ENCODE assay signal across 9 cellular contexts in the genomic region with DNA sequence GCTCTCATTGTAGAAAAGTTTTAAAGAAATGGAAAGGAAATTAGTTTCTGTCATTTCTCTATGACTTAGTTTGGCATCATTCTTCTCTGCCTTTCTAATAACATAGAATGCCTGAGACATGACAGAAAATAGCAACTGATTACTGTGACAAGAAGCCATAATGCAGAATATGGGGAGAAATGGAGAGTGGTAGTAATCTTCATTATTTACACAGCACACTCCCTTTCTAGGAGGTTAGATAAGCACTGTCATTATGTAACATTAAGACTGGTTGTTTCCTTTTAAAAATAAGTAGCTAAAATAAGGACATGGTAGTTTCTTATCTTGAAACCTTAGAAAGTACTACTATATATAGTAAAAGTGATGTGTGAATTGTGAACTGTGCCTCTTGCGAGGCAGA.
"Had no signal": no experiment of that assay in that cellular context is flagged by ENCODE, and none has a peak within 500 bp of the region (broad histone marks: within the 10 kb centered on the region; RNA-seq: fewer than 3 reads in every experiment).

No MANE protein-coding gene starts in this region.

- ATAC-seq: GM23338, HCT116 had no signal

- H3K9ac ChIP-seq: GM23248 had no signal

- H3K4me3 ChIP-seq: GM23248, GM23338, HAP-1 had no signal

- H3K4me3 Mint-ChIP-seq: GM23338, H9, HFFc6 had no signal

- H3K36me3 ChIP-seq: HAP-1 had no signal

- H3K27ac ChIP-seq: GM23248 had no signal

- H3K9me3 Mint-ChIP-seq: GM23338, H9, HFFc6 had no signal

- H2AFZ ChIP-seq: GM23248, GM23338 had no signal

- H3K4me2 ChIP-seq: GM23338 had no signal

- H3K9me3 ChIP-seq: HAP-1 had no signal

- H3K27ac Mint-ChIP-seq: GM23338, H9, HFFc6 had no signal

- DNase-seq: GM23248, GOT3, H7, H9, HCEC 1CT, HFFc6 had no signal

- H3K4me1 Mint-ChIP-seq: GM23338, H9 had no signal
